In the genomic region with DNA sequence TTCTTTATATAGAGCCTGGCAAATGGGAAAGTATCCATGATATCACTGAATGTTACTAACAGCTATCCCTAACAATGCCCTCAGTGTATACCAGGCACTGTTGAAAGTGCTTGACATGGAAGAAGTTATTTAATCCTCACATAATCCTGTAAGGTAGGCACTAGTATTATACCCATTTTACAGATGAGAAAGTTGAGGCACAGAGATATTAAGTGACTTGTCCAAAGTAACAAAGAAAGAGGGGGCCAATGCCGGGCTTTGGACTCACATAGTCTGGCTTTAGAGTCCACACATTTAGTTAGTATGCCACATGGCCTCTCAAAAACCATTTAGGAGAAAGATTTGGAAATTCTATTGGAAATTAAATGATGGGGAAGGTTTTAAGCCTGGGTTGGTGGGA, we compare ENCODE assay signal across 35 cellular contexts.
"Had no signal": no experiment of that assay in that cellular context is flagged by ENCODE, and none has a peak within 500 bp of the region (broad histone marks: within the 10 kb centered on the region; RNA-seq: fewer than 3 reads in every experiment).

No MANE protein-coding gene starts in this region.

- FAIRE-seq: astrocyte, TTC549 had no signal

- DNase-seq: activated B cell treated with CpG ODN at 0.5 μM for 24 hours; activated CD4-positive, alpha-beta memory T cell treated with anti-CD3 and anti-CD28 coated beads for 36 hours; activated CD4-positive, alpha-beta T cell treated with anti-CD3 and anti-CD28 coated beads for 4 hours; activated CD4-positive, alpha-beta T cell treated with anti-CD3 and anti-CD28 coated beads, Interleukin-2, amount 10 ng/mL, durations not matched to agents 24 days and 14 days; activated CD4-positive, alpha-beta T cell treated with anti-CD3 and anti-CD28 coated beads, Interleukin-2, amount 50 U/mL, for 1 hour; activated CD4-positive, alpha-beta T cell treated with anti-CD3 and anti-CD28 coated beads, Interleukin-2, amount 50 U/mL, for 4 hours; activated CD4-positive, CD25-positive, alpha-beta regulatory T cell treated with anti-CD3 and anti-CD28 coated beads, Interleukin-2, amount 50 U/mL, for 72 hours; activated CD8-positive, alpha-beta memory T cell treated with anti-CD3 and anti-CD28 coated beads, Interleukin-2, amount 50 U/mL, for 4 hours; activated CD8-positive, alpha-beta T cell treated with anti-CD3 and anti-CD28 coated beads for 36 hours; activated effector memory CD4-positive, alpha-beta T cell treated with anti-CD3 and anti-CD28 coated beads, Interleukin-2, amount 50 U/mL, for 16 hours; activated gamma-delta T cell treated with Interleukin-2 at 50 U/mL for 16 hours; activated naive CD4-positive, alpha-beta T cell; activated naive CD4-positive, alpha-beta T cell treated with anti-CD3 and anti-CD28 coated beads for 36 hours; activated naive CD4-positive, alpha-beta T cell treated with anti-CD3 and anti-CD28 coated beads, Interleukin-2, amount 50 U/mL, for 16 hours; activated naive CD8-positive, alpha-beta T cell treated with anti-CD3 and anti-CD28 coated beads for 36 hours; activated T-cell treated with anti-CD3 and anti-CD28 coated beads for 4 hours; activated T-cell treated with anti-CD3 and anti-CD28 coated beads, Interleukin-2, amount 50 U/mL, for 1 hour; activated T-cell treated with anti-CD3 and anti-CD28 coated beads, Interleukin-2, amount 50 U/mL, for 4 hours; activated T-cell treated with anti-CD3 and anti-CD28 coated beads, Interleukin-2, amount 50 U/mL, for 72 hours; amniotic stem cell; aorta; body of pancreas; brain microvascular endothelial cell; central memory CD4-positive, alpha-beta T cell; T-cell; T-helper 17 cell; T-helper 9 cell had no signal

- H3K4me1 ChIP-seq: adrenal gland, body of pancreas, breast epithelium had no signal

- H3K9me3 Mint-ChIP-seq: activated B cell treated with CpG ODN at 0.5 μM for 24 hours; activated CD4-positive, alpha-beta memory T cell treated with anti-CD3 and anti-CD28 coated beads for 36 hours; activated CD4-positive, alpha-beta T cell treated with anti-CD3 and anti-CD28 coated beads, Interleukin-2, amount 10 ng/mL, durations not matched to agents 24 days and 14 days; activated CD8-positive, alpha-beta T cell treated with anti-CD3 and anti-CD28 coated beads for 36 hours; activated naive CD4-positive, alpha-beta T cell treated with anti-CD3 and anti-CD28 coated beads for 36 hours; activated naive CD4-positive, alpha-beta T cell treated with anti-CD3 and anti-CD28 coated beads, Interleukin-2, amount 50 U/mL, for 72 hours; activated naive CD8-positive, alpha-beta T cell treated with anti-CD3 and anti-CD28 coated beads for 36 hours; activated T-cell treated with anti-CD3 and anti-CD28 coated beads, Interleukin-2, amount 50 U/mL, for 4 hours; activated T-helper 1 cell treated with anti-CD3 and anti-CD28 coated beads, Interleukin-12 subunit alpha, Interleukin-12 subunit beta, Interleukin-2, Interleukin-4 antibody, amounts not matched to agents 30 ng/mL and 10 ng/mL and 1 ng/mL, durations not matched to agents 14 hours and 24 hours and 36 hours; activated T-helper 17 cell treated with anti-CD3 and anti-CD28 coated beads, Interleukin-2, amount 50 U/mL, for 72 hours; T-cell had no signal

- H3K9me3 ChIP-seq: adrenal gland, body of pancreas, breast epithelium had no signal

- H3K27me3 ChIP-seq: adrenal gland, body of pancreas, brain microvascular endothelial cell, breast epithelium had no signal

- H3K27me3 Mint-ChIP-seq: activated B cell treated with CpG ODN at 0.5 μM for 24 hours; activated CD4-positive, alpha-beta memory T cell treated with anti-CD3 and anti-CD28 coated beads for 36 hours; activated CD8-positive, alpha-beta T cell treated with anti-CD3 and anti-CD28 coated beads for 36 hours; activated naive CD8-positive, alpha-beta T cell treated with anti-CD3 and anti-CD28 coated beads for 36 hours; activated T-helper 17 cell treated with anti-CD3 and anti-CD28 coated beads, Interleukin-2, amount 50 U/mL, for 72 hours had no signal

- H3K4me3 Mint-ChIP-seq: activated B cell treated with CpG ODN at 0.5 μM for 24 hours; activated CD4-positive, alpha-beta memory T cell treated with anti-CD3 and anti-CD28 coated beads for 36 hours; activated CD4-positive, alpha-beta T cell treated with anti-CD3 and anti-CD28 coated beads, Interleukin-2, amount 10 ng/mL, durations not matched to agents 24 days and 14 days; activated CD8-positive, alpha-beta T cell treated with anti-CD3 and anti-CD28 coated beads for 36 hours; activated naive CD4-positive, alpha-beta T cell treated with anti-CD3 and anti-CD28 coated beads for 36 hours; activated naive CD8-positive, alpha-beta T cell treated with anti-CD3 and anti-CD28 coated beads for 36 hours; activated T-cell treated with anti-CD3 and anti-CD28 coated beads, Interleukin-2, amount 50 U/mL, for 4 hours; activated T-cell treated with anti-CD3 and anti-CD28 coated beads, Interleukin-2, amount 50 U/mL, for 72 hours; activated T-helper 1 cell treated with anti-CD3 and anti-CD28 coated beads, Interleukin-12 subunit alpha, Interleukin-12 subunit beta, Interleukin-2, Interleukin-4 antibody, amounts not matched to agents 30 ng/mL and 10 ng/mL and 1 ng/mL, durations not matched to agents 14 hours and 24 hours and 36 hours; activated T-helper 17 cell treated with anti-CD3 and anti-CD28 coated beads, Interleukin-2, amount 50 U/mL, for 72 hours; T-cell; T-helper 17 cell had no signal

- H3K27ac Mint-ChIP-seq: activated B cell treated with CpG ODN at 0.5 μM for 24 hours; activated CD4-positive, alpha-beta memory T cell treated with anti-CD3 and anti-CD28 coated beads for 36 hours; activated CD4-positive, alpha-beta T cell treated with anti-CD3 and anti-CD28 coated beads, Interleukin-2, amount 10 ng/mL, durations not matched to agents 24 days and 14 days; activated CD8-positive, alpha-beta T cell treated with anti-CD3 and anti-CD28 coated beads for 36 hours; activated naive CD4-positive, alpha-beta T cell treated with anti-CD3 and anti-CD28 coated beads for 36 hours; activated naive CD4-positive, alpha-beta T cell treated with anti-CD3 and anti-CD28 coated beads, Interleukin-2, amount 50 U/mL, for 72 hours; activated naive CD8-positive, alpha-beta T cell treated with anti-CD3 and anti-CD28 coated beads for 36 hours; activated T-cell treated with anti-CD3 and anti-CD28 coated beads, Interleukin-2, amount 50 U/mL, for 72 hours; activated T-helper 1 cell treated with anti-CD3 and anti-CD28 coated beads, Interleukin-12 subunit alpha, Interleukin-12 subunit beta, Interleukin-2, Interleukin-4 antibody, amounts not matched to agents 30 ng/mL and 10 ng/mL and 1 ng/mL, durations not matched to agents 14 hours and 24 hours and 36 hours; activated T-helper 17 cell treated with anti-CD3 and anti-CD28 coated beads, Interleukin-2, amount 50 U/mL, for 72 hours; T-cell; T-helper 17 cell had no signal

- H3K4me1 Mint-ChIP-seq: activated B cell treated with CpG ODN at 0.5 μM for 24 hours; activated CD4-positive, alpha-beta T cell treated with anti-CD3 and anti-CD28 coated beads, Interleukin-2, amount 10 ng/mL, durations not matched to agents 24 days and 14 days; activated naive CD8-positive, alpha-beta T cell treated with anti-CD3 and anti-CD28 coated beads for 36 hours; activated T-helper 17 cell treated with anti-CD3 and anti-CD28 coated beads, Interleukin-2, amount 50 U/mL, for 72 hours; T-cell; T-helper 17 cell had no signal

- H3K27ac ChIP-seq: adrenal gland, body of pancreas, brain microvascular endothelial cell, breast epithelium, VCaP had no signal

- H3K4me3 ChIP-seq: adrenal gland, body of pancreas, breast epithelium had no signal

- ATAC-seq: activated CD8-positive, alpha-beta T cell treated with anti-CD3 and anti-CD28 coated beads for 36 hours; activated naive CD4-positive, alpha-beta T cell treated with anti-CD3 and anti-CD28 coated beads, Interleukin-2, amount 50 U/mL, for 72 hours; activated T-cell treated with anti-CD3 and anti-CD28 coated beads, Interleukin-2, amount 50 U/mL, for 4 hours; activated T-cell treated with anti-CD3 and anti-CD28 coated beads, Interleukin-2, amount 50 U/mL, for 72 hours; activated T-helper 17 cell treated with anti-CD3 and anti-CD28 coated beads, Interleukin-2, amount 50 U/mL, for 72 hours; body of pancreas; T-cell; T-helper 17 cell had no signal

- H3K36me3 Mint-ChIP-seq: activated CD4-positive, alpha-beta memory T cell treated with anti-CD3 and anti-CD28 coated beads for 36 hours; activated naive CD4-positive, alpha-beta T cell treated with anti-CD3 and anti-CD28 coated beads, Interleukin-2, amount 50 U/mL, for 72 hours; activated naive CD8-positive, alpha-beta T cell treated with anti-CD3 and anti-CD28 coated beads for 36 hours; T-cell had no signal

- H3K36me3 ChIP-seq: adrenal gland, brain microvascular endothelial cell, breast epithelium had no signal
